ENCODE assay signal across 1 cellular context in genomic region chr7:115678049-115678982, GRCh38.
TF ChIP-seq lines count a peak whose summit lies in the region.

No MANE protein-coding gene starts in this region.

TF ChIP-seq in HepG2, 621 proteins besides CTCF, POLR2A, EP300 and RAD21 (continued from another document):
- no peak for TF ChIP-seq ZBTB2 (CRISPR knock-in tag; IDR thresholded peaks at IDR 0.05; ENCODE audit: low read depth)
- TF ChIP-seq ZBTB26 (CRISPR knock-in tag; IDR thresholded peaks at IDR 0.05; ENCODE audit: borderline replicate concordance) = no peak
- TF ChIP-seq AKAP8 (CRISPR knock-in tag; IDR thresholded peaks at IDR 0.05) = no peak
- no peak for TF ChIP-seq SP2 (CRISPR knock-in tag; IDR thresholded peaks at IDR 0.05)
- TF ChIP-seq GLI4 (CRISPR knock-in tag; IDR thresholded peaks at IDR 0.05; ENCODE audit: borderline replicate concordance) = no peak
- TF ChIP-seq BCL6 (CRISPR knock-in tag; IDR thresholded peaks at IDR 0.05) = peak; percentile 86
- 0 out of 2 replicates have a peak, but pooled peaks have one; percentile 43 for TF ChIP-seq ARNTL (CRISPR knock-in tag; IDR thresholded peaks at IDR 0.05)
- no peak for TF ChIP-seq ZNF558 (CRISPR knock-in tag; IDR thresholded peaks at IDR 0.05; ENCODE audit: borderline replicate concordance)
